In the genomic region with DNA sequence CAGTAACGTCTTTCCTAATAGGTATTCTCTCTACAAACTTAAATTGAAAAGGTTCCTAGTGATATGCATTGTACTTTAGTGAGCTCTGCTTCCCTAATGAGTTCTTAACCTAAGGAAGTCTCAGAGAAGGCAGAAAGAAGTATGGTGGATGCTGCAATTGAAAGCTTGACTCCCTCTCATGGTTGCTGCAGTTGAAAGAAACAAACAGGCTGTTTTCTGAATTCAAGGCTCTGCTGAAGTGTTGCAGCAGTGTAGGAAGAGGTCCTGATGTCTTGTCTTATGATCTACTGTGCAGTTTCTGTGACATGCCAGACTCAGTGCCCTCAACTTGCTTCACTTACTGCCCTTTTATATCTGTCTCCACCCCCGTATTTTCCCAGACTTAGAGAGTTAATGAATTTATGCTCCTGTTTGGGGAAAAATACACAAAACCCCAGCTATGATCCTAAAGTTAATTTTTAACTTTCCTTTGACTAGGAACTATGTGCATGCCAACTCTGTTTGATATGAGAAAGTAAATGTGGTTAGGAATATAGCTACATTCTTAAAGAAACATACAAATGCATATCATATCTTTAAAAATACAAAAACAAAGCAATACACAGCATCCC, we compare ENCODE assay signal across 18 cellular contexts.
DNase-seq lines count a peak whose midpoint lies in the region; ATAC-seq, FAIRE-seq and TF ChIP-seq lines count a peak whose summit lies in the region.
"Had no signal": no experiment of that assay in that cellular context is flagged by ENCODE, and none has a peak within 500 bp of the region (broad histone marks: within the 10 kb centered on the region; RNA-seq: fewer than 3 reads in every experiment).

No MANE protein-coding gene starts in this region.

- H4K5ac ChIP-seq in H1 (ENCODE audit: insufficient read length, low read depth, low read length) (no peak overlapping the region), H9 (ENCODE audit: insufficient read length, low read depth, low read length) (no peak overlapping the region)

- H4K20me1 ChIP-seq in H1 (replicated peaks in 1 of 2; ENCODE audit: control insufficient read depth in 1 of 2, insufficient read depth in 2 of 2, low read length in 2 of 2) = no peaks in the 10 kb centered on the region
- H4K20me1 ChIP-seq in neural progenitor cell (ENCODE audit: low read depth) = no peaks in the 10 kb centered on the region
- H4K20me1 ChIP-seq in H9 (ENCODE audit: control insufficient read depth, insufficient read depth, insufficient read length) = no peaks in the 10 kb centered on the region
- H4K20me1 ChIP-seq: BLaER1 treated with 17β-estradiol and CSF1 and Interleukin-3, amounts not matched to agents 10 nM and 100 nM had no signal

- H2BK20ac ChIP-seq in H1 (ENCODE audit: low read length) (no peak overlapping the region), H9 (ENCODE audit: low read depth, low read length, poor library complexity, severe bottlenecking) (no peak overlapping the region)

- no peak for TF ChIP-seq RAD21 in H1 (IDR thresholded peaks at IDR 0.05 in 1 of 2, conservative IDR thresholded peaks at IDR 0.05 in 1 of 2; ENCODE audit: low read depth in 2 of 2, low read length in 2 of 2)

- H3K36me3 ChIP-seq in H1 (ENCODE audit: control insufficient read depth in 2 of 4, insufficient read depth in 4 of 4, low read length in 3 of 4) = no peaks in the 10 kb centered on the region
- H3K36me3 ChIP-seq in neural progenitor cell = no peaks in the 10 kb centered on the region
- H3K36me3 ChIP-seq: BLaER1 treated with 17β-estradiol and CSF1 and Interleukin-3, amounts not matched to agents 10 nM and 100 nM had no signal

- H3K9ac ChIP-seq in H1 (replicated peaks in 1 of 4; ENCODE audit: extremely low read depth in 1 of 4, low read depth in 3 of 4, low read length in 3 of 4) (no peak overlapping the region), neural progenitor cell (no peak overlapping the region), H9 (ENCODE audit: extremely low read depth, insufficient read length, low read length) (no peak overlapping the region)
- H3K9ac ChIP-seq: BLaER1 treated with 17β-estradiol and CSF1 and Interleukin-3, amounts not matched to agents 10 nM and 100 nM had no signal

- no peaks in the 10 kb centered on the region for H3K9me3 Mint-ChIP-seq in neural progenitor cell
- H3K9me3 Mint-ChIP-seq in H9 = no peaks in the 10 kb centered on the region

- no peak overlapping the region for H2BK120ac ChIP-seq in H1 (replicated peaks; ENCODE audit: low read depth, low read length)
- no peak overlapping the region for H2BK120ac ChIP-seq in H9 (ENCODE audit: low read depth, low read length, poor library complexity, severe bottlenecking)

- H3K27ac Mint-ChIP-seq in neural progenitor cell (no peak overlapping the region), H9 (0 out of 7 replicates have a peak overlapping the region, but pooled peaks of 1 of the 3 experiments have one; percentile 15)
- H3K27ac Mint-ChIP-seq: CD8-positive, alpha-beta memory T cell had no signal

- H3K4ac ChIP-seq in H1 (replicated peaks; ENCODE audit: insufficient read length, low read depth, low read length) (no peak overlapping the region), H9 (ENCODE audit: low read depth, low read length) (no peak overlapping the region)

- H3K4me3 ChIP-seq in H1 (ENCODE audit: extremely low read depth in 1 of 4, insufficient read depth in 2 of 4, low read depth in 3 of 4, low read length in 4 of 4) (no peak overlapping the region), neural progenitor cell (no peak overlapping the region)
- H3K4me3 ChIP-seq: BLaER1 treated with 17β-estradiol and CSF1 and Interleukin-3, amounts not matched to agents 10 nM and 100 nM had no signal

- H3T11ph ChIP-seq in H9 (ENCODE audit: low read length) = no peak overlapping the region

- H3K23ac ChIP-seq in H1 (ENCODE audit: insufficient read length) (no peak overlapping the region), H9 (ENCODE audit: insufficient read length, low read depth, low read length) (no peak overlapping the region)

- H3K18ac ChIP-seq in H1 (ENCODE audit: extremely low read depth, low read length) (no peak overlapping the region), H9 (ENCODE audit: insufficient read length, low read depth, low read length) (no peak overlapping the region)

- WGBS in H1 (ENCODE audit: extremely low coverage in 1 of 2, insufficient coverage in 1 of 2, insufficient read length in 1 of 2, insufficient replicate concordance in 2 of 2, low coverage in 1 of 2, low lambda C conversion rate in 2 of 2, missing lambda C conversion rate in 1 of 2), 2 experiments = 90% methylated on average over 2 of the region's 2 CpGs; no CpG with 5 or more reads in 1 of the 2 experiments
- WGBS in H9 (ENCODE audit: extremely low coverage, insufficient read length, low lambda C conversion rate) = no CpG with 5 or more reads among the region's 2 CpGs

- H2BK5ac ChIP-seq in H1 (ENCODE audit: low read depth, low read length) (no peak overlapping the region), H9 (ENCODE audit: insufficient read length, low read length) (no peak overlapping the region)

- POLR2A ChIA-PET in H1 (lab: Charles Lee; ENCODE audit: partially characterized antibody) = no interaction called here

- no peak for TF ChIP-seq EP300 in H1 (IDR thresholded peaks at IDR 0.05; ENCODE audit: borderline replicate concordance in 1 of 2, low read depth in 2 of 2, low read length in 2 of 2)

- DNase-seq in Caki2 (ENCODE audit: low read depth) (peak; percentile 32), H1 (ENCODE audit: low read depth in 1 of 2, low spot score in 2 of 2) (no peak), left colon (no peak), neural progenitor cell (ENCODE audit: low spot score) (no peak), DMS153 (lab: John Stamatoyannopoulos, UW) (no peak), H9 (no peak)
- no peak for DNase-seq in activated CD4-positive, alpha-beta T cell treated with anti-CD3 and anti-CD28 coated beads, Interleukin-2, amount 50 U/mL, for 48 hours
- DNase-seq: CD8-positive, alpha-beta memory T cell; IMR-90; Kasumi-1; NCI-H1105; NCI-H1694; NCI-H2227 treated with DMSO at 0.1 percent for 48 hours; NCI-H524 had no signal

- CTCF ChIA-PET in H1 (lab: Charles Lee; ENCODE audit: partially characterized antibody) = interaction anchor here (1.3 to 1.4 kb wide), 2 partner anchors 157 to 316 kb away, joined by 3 read pairs; no protein-coding TSS in a partner anchor

- H2AFZ ChIP-seq in H1 (ENCODE audit: low read length) (peak overlapping the region; percentile 95), neural progenitor cell (replicated peaks) (peak overlapping the region; percentile 94), H9 (ENCODE audit: low read length) (no peak overlapping the region)

- H4K91ac ChIP-seq in H1 (replicated peaks; ENCODE audit: insufficient read length, low read length) (no peak overlapping the region), H9 (ENCODE audit: insufficient read length, low read depth, low read length) (no peak overlapping the region)

- no peaks in the 10 kb centered on the region for H3K36me3 Mint-ChIP-seq in neural progenitor cell
- no peaks in the 10 kb centered on the region for H3K36me3 Mint-ChIP-seq in H9 (ENCODE audit: insufficient read depth in 1 of 3, low read depth in 3 of 3)
- H3K36me3 Mint-ChIP-seq: CD8-positive, alpha-beta memory T cell had no signal

- in situ Hi-C loops in Caki2 (cut with HindIII; ENCODE audit: low pct_unique_long_range_greater_than_20kb, low sequenced_read_pairs) = no loop called here

- H4K8ac ChIP-seq in H1 (ENCODE audit: extremely low read depth, insufficient read depth, low read length) (no peak overlapping the region), H9 (replicated peaks; ENCODE audit: insufficient read length, low read depth, low read length) (no peak overlapping the region)

- H2AK5ac ChIP-seq in H1 (ENCODE audit: low read depth, low read length) (no peak overlapping the region), H9 (ENCODE audit: insufficient read length, low read length) (no peak overlapping the region)

- H3K4me1 ChIP-seq in H1 (replicated peaks in 1 of 4; ENCODE audit: control insufficient read depth in 3 of 4, insufficient read depth in 4 of 4, low read length in 3 of 4) = no peaks in the 10 kb centered on the region
- peaks cover 3% of the 10 kb centered on the region for H3K4me1 ChIP-seq in neural progenitor cell
- H3K4me1 ChIP-seq in H9 (ENCODE audit: insufficient read depth, low read length) = no peaks in the 10 kb centered on the region
- H3K4me1 ChIP-seq: BLaER1 treated with 17β-estradiol and CSF1 and Interleukin-3, amounts not matched to agents 10 nM and 100 nM had no signal

- H3K56ac ChIP-seq in H1 (replicated peaks; ENCODE audit: insufficient read length, low read depth, low read length) (no peak overlapping the region), H9 (ENCODE audit: insufficient read length, low read depth, low read length) (no peak overlapping the region)

- H3K23me2 ChIP-seq in H1 (ENCODE audit: low read depth, low read length) (no peaks in the 10 kb centered on the region), H9 (ENCODE audit: insufficient read length, low read depth, low read length, poor library complexity, severe bottlenecking) (no peaks in the 10 kb centered on the region)

- H2BK15ac ChIP-seq in H1 (ENCODE audit: low read length) (no peak overlapping the region), H9 (ENCODE audit: low read depth, low read length) (no peak overlapping the region)

- ATAC-seq in left colon = peak; percentile 71
- no peak for ATAC-seq in HG02840 (IDR thresholded peaks at IDR 0.05; ENCODE audit: low FRiP score, unreplicated experiment)

- H3F3A ChIP-seq in neural progenitor cell (ENCODE audit: low read depth) = no peaks in the 10 kb centered on the region

- no peak for TF ChIP-seq POLR2A in H1 (IDR thresholded peaks at IDR 0.05; ENCODE audit: control extremely low read depth in 1 of 2, low read depth in 2 of 2, low read length in 2 of 2)

- no peaks in the 10 kb centered on the region for H3K27me3 Mint-ChIP-seq in neural progenitor cell (ENCODE audit: insufficient read depth, low read depth)
- peaks cover 2% of the 10 kb centered on the region; the same call in 1 of the 2 replicates for H3K27me3 Mint-ChIP-seq in H9 (ENCODE audit: low read depth)
- H3K27me3 Mint-ChIP-seq: CD8-positive, alpha-beta memory T cell had no signal

- H2BK12ac ChIP-seq in H1 (ENCODE audit: low read depth, low read length) = no peak overlapping the region
- no peak overlapping the region for H2BK12ac ChIP-seq in H9 (ENCODE audit: insufficient read length, low read depth, low read length)

- no peak for FAIRE-seq in H1 (lab: Jason Lieb, UNC)
- FAIRE-seq: GM19239, H54 had no signal

- TF ChIP-seq CTCF in H1 (IDR thresholded peaks at IDR 0.05; ENCODE audit: control extremely low read depth in 1 of 3, insufficient read depth in 1 of 3, low read depth in 1 of 3, low read length in 3 of 3) (no peak), neural progenitor cell (IDR thresholded peaks at IDR 0.05) (no peak), H9 (conservative IDR thresholded peaks at IDR 0.05) (no peak)

- H3K4me2 ChIP-seq in H1 (ENCODE audit: insufficient read depth in 1 of 2, low read depth in 2 of 2, low read length in 2 of 2) = no peak overlapping the region
- no peak overlapping the region for H3K4me2 ChIP-seq in neural progenitor cell
- H3K4me2 ChIP-seq in H9 (ENCODE audit: insufficient read depth, insufficient read length, low read length) = no peak overlapping the region
- H3K4me2 ChIP-seq: BLaER1 treated with 17β-estradiol and CSF1 and Interleukin-3, amounts not matched to agents 10 nM and 100 nM had no signal

- H3K27ac ChIP-seq in H1 (ENCODE audit: low read depth, low read length) (no peak overlapping the region), neural progenitor cell (no peak overlapping the region), H9 (ENCODE audit: insufficient read length, low read depth, low read length) (no peak overlapping the region)
- H3K27ac ChIP-seq: BLaER1 treated with 17β-estradiol and CSF1 and Interleukin-3, amounts not matched to agents 10 nM and 100 nM had no signal

- intact Hi-C loops in left colon (cut with DNase I, micrococcal nuclease) = no loop called here

- H3K4me1 Mint-ChIP-seq in neural progenitor cell (no peaks in the 10 kb centered on the region), H9 (no peaks in the 10 kb centered on the region)
- H3K4me1 Mint-ChIP-seq: CD8-positive, alpha-beta memory T cell had no signal

- H3K4me3 Mint-ChIP-seq in neural progenitor cell (no peak overlapping the region), H9 (no peak overlapping the region)
- H3K4me3 Mint-ChIP-seq: CD8-positive, alpha-beta memory T cell had no signal

- H3K79me2 ChIP-seq in H1 (ENCODE audit: control insufficient read depth in 1 of 2, insufficient read depth in 2 of 2, low read length in 2 of 2) (no peaks in the 10 kb centered on the region), neural progenitor cell (ENCODE audit: low read depth) (no peaks in the 10 kb centered on the region), H9 (ENCODE audit: insufficient read depth, low read length) (no peaks in the 10 kb centered on the region)

- H3K27me3 ChIP-seq in H1 (replicated peaks in 1 of 4; ENCODE audit: control insufficient read depth in 3 of 4, extremely low read depth in 1 of 4, insufficient read depth in 3 of 4, low read length in 3 of 4) (no peaks in the 10 kb centered on the region), neural progenitor cell (no peaks in the 10 kb centered on the region), H9 (ENCODE audit: insufficient read depth, low read length) (no peaks in the 10 kb centered on the region)
- H3K27me3 ChIP-seq: BLaER1 treated with 17β-estradiol and CSF1 and Interleukin-3, amounts not matched to agents 10 nM and 100 nM had no signal

- H3K14ac ChIP-seq in H1 (ENCODE audit: insufficient read length) (no peak overlapping the region), H9 (ENCODE audit: insufficient read depth, low read length) (no peak overlapping the region)

- H3K79me1 ChIP-seq in H1 (ENCODE audit: low read depth, low read length) (no peaks in the 10 kb centered on the region), H9 (ENCODE audit: insufficient read depth, low read depth, low read length, poor library complexity, severe bottlenecking) (no peaks in the 10 kb centered on the region)

- H3K9me3 ChIP-seq in H1 (ENCODE audit: insufficient read depth in 2 of 2, low read depth in 1 of 2, low read length in 1 of 2) (no peaks in the 10 kb centered on the region), neural progenitor cell (ENCODE audit: low read depth) (no peaks in the 10 kb centered on the region), H9 (ENCODE audit: control insufficient read depth, low read depth, low read length) (no peaks in the 10 kb centered on the region)
- H3K9me3 ChIP-seq: BLaER1 treated with 17β-estradiol and CSF1 and Interleukin-3, amounts not matched to agents 10 nM and 100 nM had no signal
